Comparison of ENCODE assay signal across 10 cellular contexts in the genomic region with DNA sequence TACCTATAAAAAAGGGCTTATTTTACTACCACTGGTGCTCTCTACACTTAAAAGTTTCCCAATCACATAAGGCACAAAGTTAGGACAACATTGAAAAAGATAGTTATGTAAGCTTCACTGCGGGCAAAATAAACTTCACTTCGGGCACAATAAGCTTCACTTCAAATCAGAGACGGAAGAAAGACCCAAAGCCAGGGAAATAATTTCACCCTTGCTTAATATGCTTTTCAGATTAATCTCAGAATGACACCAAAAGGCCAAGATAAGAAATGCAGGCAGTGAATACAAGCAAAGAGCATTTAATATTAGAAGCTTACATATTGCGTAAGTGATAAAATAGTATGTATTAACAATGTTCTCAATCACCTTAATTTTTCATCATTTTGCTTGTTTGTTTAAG.
DNase-seq lines count a peak whose midpoint lies in the region; ATAC-seq and TF ChIP-seq lines count a peak whose summit lies in the region.
"Had no signal": no experiment of that assay in that cellular context is flagged by ENCODE, and none has a peak within 500 bp of the region (broad histone marks: within the 10 kb centered on the region; RNA-seq: fewer than 3 reads in every experiment).

No MANE protein-coding gene starts in this region.

- H3K79me2 ChIP-seq in SK-N-SH (ENCODE audit: insufficient read depth), result no peaks in the 10 kb centered on the region

- peaks cover 6% of the 10 kb centered on the region for H3K4me1 Mint-ChIP-seq in activated T-cell treated with anti-CD3 and anti-CD28 coated beads, Interleukin-2, amount 50 U/mL, for 72 hours (ENCODE audit: low read depth)

- POLR2A ChIA-PET in SK-N-SH (lab: Yijun Ruan, JAX), result no interaction called here

- no peak for ATAC-seq in HG02973 (IDR thresholded peaks at IDR 0.05; ENCODE audit: unreplicated experiment)
- no peak for ATAC-seq in activated T-cell treated with anti-CD3 and anti-CD28 coated beads, Interleukin-2, amount 50 U/mL, for 72 hours (replicated peaks in 1 of 2)
- ATAC-seq: naive thymus-derived CD8-positive, alpha-beta T cell had no signal

- H3K9me3 Mint-ChIP-seq in activated T-cell treated with anti-CD3 and anti-CD28 coated beads, Interleukin-2, amount 50 U/mL, for 72 hours, result no peaks in the 10 kb centered on the region
- H3K9me3 Mint-ChIP-seq: naive thymus-derived CD8-positive, alpha-beta T cell had no signal

- H2AFZ ChIP-seq in SK-N-SH (ENCODE audit: low read depth), result 0 out of 2 replicates have a peak overlapping the region, but pooled peaks have one; percentile 0

- no peaks in the 10 kb centered on the region for H3K36me3 ChIP-seq in SK-N-SH (replicated peaks in 1 of 2; ENCODE audit: control insufficient read depth in 1 of 2, insufficient read depth in 2 of 2, low read length in 1 of 2)

- no peaks in the 10 kb centered on the region for H3K36me3 Mint-ChIP-seq in activated T-cell treated with anti-CD3 and anti-CD28 coated beads, Interleukin-2, amount 50 U/mL, for 72 hours (ENCODE audit: insufficient read depth in 2 of 2)
- H3K36me3 Mint-ChIP-seq: naive thymus-derived CD8-positive, alpha-beta T cell had no signal

- no peak for TF ChIP-seq EP300 in SK-N-SH (IDR thresholded peaks at IDR 0.05; ENCODE audit: borderline replicate concordance in 1 of 2, low read depth in 1 of 2, low read length in 1 of 2)

- H4K20me1 ChIP-seq in SK-N-SH (ENCODE audit: insufficient read depth), result no peaks in the 10 kb centered on the region

- WGBS in SK-N-SH (ENCODE audit: low lambda C conversion rate), result 19% methylated on average over 4 of the region's 4 CpGs

- no peaks in the 10 kb centered on the region for H3K27me3 ChIP-seq in SK-N-SH (ENCODE audit: insufficient read depth)

- H3K4me2 ChIP-seq in SK-N-SH, result peak overlapping the region; percentile 38; the same call in 1 of the 2 replicates

- H3K27ac ChIP-seq in 22Rv1, result no peak overlapping the region
- H3K27ac ChIP-seq in SK-N-SH (ENCODE audit: low read depth in 2 of 2, low read length in 1 of 2), result peak overlapping the region in 1 of 2 experiments; percentile 55; a peak in 2 of 4 replicates

- peaks cover 17% of the 10 kb centered on the region for H3F3A ChIP-seq in SK-N-SH (replicated peaks; ENCODE audit: insufficient read depth)

- peaks cover 5% of the 10 kb centered on the region for H3K27me3 Mint-ChIP-seq in activated T-cell treated with anti-CD3 and anti-CD28 coated beads, Interleukin-2, amount 50 U/mL, for 72 hours (ENCODE audit: low read depth)

- H3K4me3 Mint-ChIP-seq in activated T-cell treated with anti-CD3 and anti-CD28 coated beads, Interleukin-2, amount 50 U/mL, for 72 hours, result no peak overlapping the region
- H3K4me3 Mint-ChIP-seq: naive thymus-derived CD8-positive, alpha-beta T cell had no signal

- H3K27ac Mint-ChIP-seq in activated T-cell treated with anti-CD3 and anti-CD28 coated beads, Interleukin-2, amount 50 U/mL, for 72 hours, result no peak overlapping the region
- H3K27ac Mint-ChIP-seq: naive thymus-derived CD8-positive, alpha-beta T cell had no signal

- H3K4me3 ChIP-seq in GM12865 (ENCODE audit: low read depth, low read length), result no peak overlapping the region
- H3K4me3 ChIP-seq in SK-N-SH (ENCODE audit: low read depth in 2 of 2, low read length in 1 of 2), result no peak overlapping the region

- no peaks in the 10 kb centered on the region for H3K9me2 ChIP-seq in SK-N-SH

- H3K9me3 ChIP-seq in SK-N-SH, result peaks cover 3% of the 10 kb centered on the region; the same call in 1 of the 2 replicates

- CTCF ChIA-PET in SK-N-SH (lab: Yijun Ruan, JAX), result interaction anchor here (0.7 to 1.6 kb wide), 4 partner anchors 8 to 925 kb away, joined by 3 to 5 read pairs (median 3); no protein-coding TSS in a partner anchor

- DNase-seq in GM12865 (ENCODE audit: low read depth), result peak; percentile 3
- no peak for DNase-seq in SK-N-SH
- peak; percentile 20 for DNase-seq in globus pallidus (ENCODE audit: low spot score)
- no peak for DNase-seq in NCI-H82 treated with DMSO at 0.1 percent for 48 hours (lab: John Stamatoyannopoulos, UW; ENCODE audit: unreplicated experiment)
- no peak for DNase-seq in activated T-cell treated with anti-CD3 and anti-CD28 coated beads, Interleukin-2, amount 50 U/mL, for 72 hours
- no peak for DNase-seq in SHP77 (lab: John Stamatoyannopoulos, UW)
- DNase-seq: activated T-cell treated with anti-CD3 and anti-CD28 coated beads, Interleukin-2, amount 50 U/mL, for 1 hour had no signal

- 0 out of 2 replicates have a peak overlapping the region, but pooled peaks have one; percentile 2 for H3K9ac ChIP-seq in SK-N-SH

- peaks cover 0 to 3% of the 10 kb centered on the region in 2 experiments; a peak in 1 of 4 replicates for H3K4me1 ChIP-seq in SK-N-SH (ENCODE audit: control insufficient read depth in 1 of 2, insufficient read depth in 2 of 2, low read depth in 1 of 2, low read length in 1 of 2)

- TF ChIP-seq CTCF in 22Rv1 (IDR thresholded peaks at IDR 0.05) (peak; percentile 16; the same call in 1 of the 2 replicates), GM12865 (IDR thresholded peaks at IDR 0.05; ENCODE audit: insufficient read depth, low read depth, low read length, missing control alignments) (no peak), SK-N-SH (IDR thresholded peaks at IDR 0.05) (peak; percentile 68)

- TF ChIP-seq RAD21 in SK-N-SH (IDR thresholded peaks at IDR 0.05; ENCODE audit: low read length), result peak; percentile 63

TF ChIP-seq in SK-N-SH, 30 proteins besides CTCF, POLR2A, EP300 and RAD21:
- TF ChIP-seq SMC3 (IDR thresholded peaks at IDR 0.05; ENCODE audit: low read depth, low read length) (peak; percentile 56), EZH2phosphoT487 (IDR thresholded peaks at IDR 0.05; ENCODE audit: borderline replicate concordance, low read depth) (no peak)

Comparison
In these comparisons a context has a peak if more than half of its experiments do, and no peak if none do; other contexts are left out.
1. DNase-seq: peak in GM12865 (single experiment) and globus pallidus (single experiment); none in SK-N-SH (single experiment), NCI-H82 treated with DMSO at 0.1 percent for 48 hours (single experiment), activated T-cell treated with anti-CD3 and anti-CD28 coated beads, Interleukin-2, amount 50 U/mL, for 72 hours (0 of 2) and SHP77 (0 of 2).